In the genomic region with DNA sequence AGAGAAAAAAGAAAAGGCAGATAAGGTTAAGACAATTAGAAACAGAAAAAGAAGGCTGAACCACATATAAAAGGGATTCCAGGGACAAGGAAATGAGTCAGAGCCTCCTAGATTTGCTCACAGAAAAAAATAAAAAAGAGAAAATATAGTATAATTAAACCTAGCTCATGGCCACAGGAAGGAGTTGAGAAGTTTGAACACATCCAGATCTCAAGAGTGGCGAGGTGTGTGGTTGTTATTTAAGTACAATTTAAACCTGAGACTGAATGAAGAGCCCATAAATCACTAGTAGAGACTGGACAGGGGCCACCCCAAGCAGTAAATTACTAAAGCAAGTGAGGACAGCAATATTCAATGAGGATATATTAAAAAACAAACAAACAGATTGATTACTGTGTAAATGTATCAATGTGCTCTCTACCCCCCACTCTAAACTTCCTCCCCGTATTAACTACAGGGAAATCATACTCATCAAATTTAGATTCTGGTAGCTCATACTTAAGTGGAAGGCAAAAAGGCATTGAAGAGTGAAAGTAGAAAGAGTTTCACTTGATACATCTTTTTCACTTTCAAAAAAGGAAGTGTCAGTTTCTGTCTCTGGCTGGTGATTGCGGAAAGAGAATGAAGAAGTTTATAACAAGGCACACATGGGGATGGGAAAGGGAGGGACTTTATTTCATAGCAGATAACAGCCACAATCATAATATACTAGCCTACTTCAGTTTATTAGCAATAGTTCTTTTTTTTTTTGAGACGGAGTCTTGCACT, we compare ENCODE assay signal across 9 cellular contexts. TPM values are rescaled to one million over a fixed set of nuclear protein-coding genes. Genes with fewer than 3 reads are reported as not detected.
DNase-seq lines count a peak whose midpoint lies in the region; ATAC-seq, FAIRE-seq and TF ChIP-seq lines count a peak whose summit lies in the region.
"Had no signal": no experiment of that assay in that cellular context is flagged by ENCODE, and none has a peak within 500 bp of the region (broad histone marks: within the 10 kb centered on the region; RNA-seq: fewer than 3 reads in every experiment).

No MANE protein-coding gene starts in this region.

- DNase-seq in H54 (ENCODE audit: insufficient read length, low spot score) (peak; percentile 12), M059J (ENCODE audit: low read depth) (peak; percentile 68), colonic mucosa (peak; percentile 16), DMS79 (lab: John Stamatoyannopoulos, UW) (no peak), NCI-H524 (lab: John Stamatoyannopoulos, UW) (no peak), NCI-H1930 (lab: John Stamatoyannopoulos, UW) (no peak), type B pancreatic cell (ENCODE audit: extremely low spot score, unreplicated experiment) (no peak)

- no peak for TF ChIP-seq POLR2A in H54 (IDR thresholded peaks at IDR 0.05; ENCODE audit: low read depth, low read length)

- no peaks in the 10 kb centered on the region for H3K27me3 ChIP-seq in colonic mucosa

- no peaks in the 10 kb centered on the region for H3K36me3 Mint-ChIP-seq in type B pancreatic cell

- intact Hi-C loops in colonic mucosa (cut with DNase I): no loop called here

- H3K4me1 Mint-ChIP-seq in type B pancreatic cell (ENCODE audit: unreplicated experiment): no peaks in the 10 kb centered on the region
- H3K4me1 Mint-ChIP-seq: neural crest cell had no signal

- no peak overlapping the region for H3K27ac Mint-ChIP-seq in type B pancreatic cell

- no peak for FAIRE-seq in H54 (lab: Jason Lieb, UNC)

- peak; percentile 84 for ATAC-seq in GM18508 (IDR thresholded peaks at IDR 0.05; ENCODE audit: insufficient read depth, unreplicated experiment)

- no peak overlapping the region for H3K4me3 Mint-ChIP-seq in type B pancreatic cell
- H3K4me3 Mint-ChIP-seq: neural crest cell had no signal

- TF ChIP-seq CTCF in colonic mucosa (IDR thresholded peaks at IDR 0.05) (no peak), type B pancreatic cell (conservative IDR thresholded peaks at IDR 0.05) (no peak)

- no peaks in the 10 kb centered on the region for H3K9me3 ChIP-seq in colonic mucosa

- no peaks in the 10 kb centered on the region for H3K36me3 ChIP-seq in colonic mucosa

- H3K27ac ChIP-seq in colonic mucosa: peak overlapping the region; percentile 58

- H3K9ac ChIP-seq in colonic mucosa (ENCODE audit: low read depth in 2 of 2, low read length in 2 of 2): no peak overlapping the region

- H3K27me3 Mint-ChIP-seq in type B pancreatic cell: no peaks in the 10 kb centered on the region

- H3K4me3 ChIP-seq in colonic mucosa: no peak overlapping the region

- no peaks in the 10 kb centered on the region for H3K4me1 ChIP-seq in colonic mucosa

- no peaks in the 10 kb centered on the region for H3K9me3 Mint-ChIP-seq in type B pancreatic cell
- H3K9me3 Mint-ChIP-seq: neural crest cell had no signal

RNA-seq across cellular contexts. Expression of a gene that starts 49.3 kb away (rescaled TPM):
- 24.8 and 38.5 TPM in 2 replicates for total RNA-seq in M059J (2014; rRNA removed; shearing (Covaris generic))
- total RNA-seq in colonic mucosa (10 to 100 TPM; 30.8 to 35.6 TPM), type B pancreatic cell (ENCODE audit: low replicate concordance) (45.7 and 58.7 TPM in 2 replicates)

Comparison
In these comparisons a context has a peak if more than half of its experiments do, and no peak if none do; other contexts are left out.
1. DNase-seq: peak in H54 (single experiment), M059J (single experiment) and colonic mucosa (single experiment); none in DMS79 (single experiment), NCI-H524 (0 of 2), NCI-H1930 (0 of 2) and type B pancreatic cell (single experiment).